In genomic region chr17:47941246-47941997, GRCh38 we compare ENCODE assay signal across 8 cellular contexts. TPM values are rescaled to one million over a fixed set of nuclear protein-coding genes. Genes with fewer than 3 reads are reported as not detected.
A peak's percentile ranks its signal among the peaks of the same experiment; 100 is the strongest.
DNase-seq lines count a peak whose midpoint lies in the region; ATAC-seq and TF ChIP-seq lines count a peak whose summit lies in the region.

Gene PNPO (plus strand): TSS chr17:47941571. CDS start chr17:47941676, 105 bp downstream.

- H3K36me3 Mint-ChIP-seq in type B pancreatic cell = no peaks in the 10 kb centered on the region

- peak within 1 kb of the TSS; percentile 80 for H3K27ac Mint-ChIP-seq in type B pancreatic cell

- H3K9me3 Mint-ChIP-seq in type B pancreatic cell = peaks cover 5% of the 10 kb centered on the region

- intact Hi-C loops in heart left ventricle (cut with DNase I) = loop anchor here (1.0 to 10.0 kb wide), 8 partner anchors 34 to 97 kb away; partner anchors contain the start of genes SP2 (in 4 of the 10) and SCRN2 (in 2 of the 10)

- H3K4me3 ChIP-seq in GM12875 (ENCODE audit: low read depth, low read length) (peak within 1 kb of the TSS; percentile 57), heart left ventricle (peak within 1 kb of the TSS; percentile 64 to 98 (median 84))

- H3K4me1 Mint-ChIP-seq in type B pancreatic cell (ENCODE audit: unreplicated experiment) = peaks cover 18% of the 10 kb centered on the region

- WGBS in adipose tissue, 3 donors = 1 to 3% (median 1%) methylated on average over 46 of the region's 46 CpGs
- WGBS in heart left ventricle, 4 donors = 1 to 3% (median 2%) methylated on average over 38 to 46 of the region's 46 CpGs

- peaks cover 0 to 22% (median 14%) of the 10 kb centered on the region in 9 donors for H3K36me3 ChIP-seq in heart left ventricle

- H3K27ac ChIP-seq in adipose tissue (ENCODE audit: low read depth, low read length) (peak within 1 kb of the TSS; percentile 2), heart left ventricle (peak within 1 kb of the TSS in 11 of 12 donors; percentile 65 to 92 (median 82))

- peak within 1 kb of the TSS; percentile 88 for H3K4me3 Mint-ChIP-seq in type B pancreatic cell

- H3K27me3 ChIP-seq in heart left ventricle = no peaks in the 10 kb centered on the region

- H3K9me3 ChIP-seq in heart left ventricle = no peaks in the 10 kb centered on the region

- 0 out of 2 replicates have a peak, but pooled peaks have one; percentile 8 for TF ChIP-seq CTCF in GM12875 (IDR thresholded peaks at IDR 0.05; ENCODE audit: borderline replicate concordance, insufficient read depth, low read depth, low read length)
- peak in 2 of 12 donors; percentile 5 to 11 for TF ChIP-seq CTCF in heart left ventricle (IDR thresholded peaks at IDR 0.05)
- TF ChIP-seq CTCF in type B pancreatic cell (conservative IDR thresholded peaks at IDR 0.05) = no peak

- ATAC-seq in HG02798 (IDR thresholded peaks at IDR 0.05; ENCODE audit: poor library complexity, unreplicated experiment) = peak; percentile 96
- ATAC-seq in heart left ventricle = peak; percentile 98 to 99 (median 98)

- peaks cover 5% of the 10 kb centered on the region for H3K27me3 Mint-ChIP-seq in type B pancreatic cell

- peaks cover 0 to 45% (median 17%) of the 10 kb centered on the region in 12 donors for H3K4me1 ChIP-seq in heart left ventricle

- DNase-seq in NCI-H1436 (lab: John Stamatoyannopoulos, UW) (peak; percentile 98), T follicular helper cell (ENCODE audit: low read depth) (peak; percentile 91), heart left ventricle (peak; percentile 92 to 96 (median 95)), pons (ENCODE audit: low spot score) (peak; percentile 100), type B pancreatic cell (ENCODE audit: extremely low spot score, unreplicated experiment) (peak; percentile 80)

- TF ChIP-seq POLR2A in heart left ventricle (IDR thresholded peaks at IDR 0.05) = peak in 1 of 2 donors; percentile 68

RNA-seq across cellular contexts. Expression of gene PNPO, which starts in this region (rescaled TPM):
- polyA plus RNA-seq in adipose tissue (1 to 10 TPM; 6.2 to 9.6 (median 9.2) TPM), heart left ventricle (10 to 100 TPM; 12.6 to 16.1 TPM)
- total RNA-seq in heart left ventricle (10 to 100 TPM; 24.2 to 45.0 (median 36.1) TPM), type B pancreatic cell (ENCODE audit: low replicate concordance) (12.8 and 16.3 TPM in 2 replicates)

Comparison
In these comparisons a context has a peak if more than half of its experiments do, and no peak if none do; other contexts are left out.
1. Peak in every context shown above with its lines: DNase-seq, ATAC-seq, H3K4me3 ChIP-seq and H3K27ac ChIP-seq.